20 cellular contexts compared by ENCODE assay signal in genomic region chr10:17578603-17579002, GRCh38. TPM values are rescaled to one million over a fixed set of nuclear protein-coding genes. Genes with fewer than 3 reads are reported as not detected.
"Had no signal": no experiment of that assay in that cellular context is flagged by ENCODE, and none has a peak within 500 bp of the region (broad histone marks: within the 10 kb centered on the region; RNA-seq: fewer than 3 reads in every experiment).

No MANE protein-coding gene starts in this region.

- H3K27ac ChIP-seq: adrenal gland, left lung, prostate gland, sigmoid colon, stomach, testis, upper lobe of left lung had no signal

- H3K4me1 ChIP-seq: adrenal gland, left lung, prostate gland, sigmoid colon, stomach, testis, upper lobe of left lung had no signal

- H3K27ac Mint-ChIP-seq: activated CD8-positive, alpha-beta T cell treated with anti-CD3 and anti-CD28 coated beads, Interleukin-2, amount 10 ng/mL, durations not matched to agents 7 days and 5 days; activated naive CD4-positive, alpha-beta T cell treated with anti-CD3 and anti-CD28 coated beads, Interleukin-2, amount 50 U/mL, for 24 hours; WTC11 had no signal

- H3K4me3 ChIP-seq: adrenal gland, left lung, prostate gland, sigmoid colon, stomach, testis, upper lobe of left lung had no signal

- ATAC-seq: activated CD8-positive, alpha-beta T cell treated with anti-CD3 and anti-CD28 coated beads, Interleukin-2, amount 10 ng/mL, durations not matched to agents 7 days and 5 days; left lung; natural killer cell treated with Interleukin-12 subunit alpha and Interleukin-12 subunit beta and Interleukin-15 and Interleukin-18, amount 100 ng/mL, for 72 hours; SK-N-SH treated with all-trans-retinoic acid at 6 μM for 48 hours; WTC11 had no signal

- H3K36me3 Mint-ChIP-seq: activated naive CD4-positive, alpha-beta T cell treated with anti-CD3 and anti-CD28 coated beads, Interleukin-2, amount 50 U/mL, for 24 hours; natural killer cell treated with Interleukin-12 subunit alpha and Interleukin-12 subunit beta and Interleukin-15 and Interleukin-18, amount 100 ng/mL, for 72 hours; WTC11 had no signal

- H3K27me3 Mint-ChIP-seq: activated naive CD4-positive, alpha-beta T cell treated with anti-CD3 and anti-CD28 coated beads, Interleukin-2, amount 50 U/mL, for 24 hours had no signal

- DNase-seq: activated CD4-positive, alpha-beta T cell treated with anti-CD3 and anti-CD28 coated beads for 48 hours; activated CD8-positive, alpha-beta memory T cell treated with anti-CD3 and anti-CD28 coated beads, Interleukin-2, amount 50 U/mL, for 4 hours; activated CD8-positive, alpha-beta T cell treated with anti-CD3 and anti-CD28 coated beads, Interleukin-2, amount 10 ng/mL, durations not matched to agents 7 days and 5 days; activated effector memory CD4-positive, alpha-beta T cell treated with anti-CD3 and anti-CD28 coated beads, Interleukin-2, amount 50 U/mL, for 16 hours; activated T-cell treated with anti-CD3 and anti-CD28 coated beads, Interleukin-2, amount 50 U/mL, for 48 hours; adrenal gland; foreskin fibroblast; islet precursor cell; left lung; sigmoid colon; stimulated activated CD4-positive, alpha-beta T cell treated with anti-CD3 and anti-CD28 coated beads, Interleukin-1b, Interleukin-23, amount 100 ng/mL, for 48 hours; stomach; testis; upper lobe of left lung had no signal

- H3K36me3 ChIP-seq: adrenal gland, left lung, prostate gland, sigmoid colon, stomach, upper lobe of left lung had no signal

- H3K9me3 ChIP-seq: adrenal gland, left lung, prostate gland, sigmoid colon, stomach, testis, upper lobe of left lung had no signal

- H3K9me3 Mint-ChIP-seq: activated naive CD4-positive, alpha-beta T cell treated with anti-CD3 and anti-CD28 coated beads, Interleukin-2, amount 50 U/mL, for 24 hours had no signal

- H3K27me3 ChIP-seq: adrenal gland, left lung, sigmoid colon, stomach, testis, upper lobe of left lung had no signal

- H3K4me1 Mint-ChIP-seq: activated naive CD4-positive, alpha-beta T cell treated with anti-CD3 and anti-CD28 coated beads, Interleukin-2, amount 50 U/mL, for 24 hours; WTC11 had no signal

- H3K4me3 Mint-ChIP-seq: activated CD8-positive, alpha-beta T cell treated with anti-CD3 and anti-CD28 coated beads, Interleukin-2, amount 10 ng/mL, durations not matched to agents 7 days and 5 days; activated naive CD4-positive, alpha-beta T cell treated with anti-CD3 and anti-CD28 coated beads, Interleukin-2, amount 50 U/mL, for 24 hours; natural killer cell treated with Interleukin-12 subunit alpha and Interleukin-12 subunit beta and Interleukin-15 and Interleukin-18, amount 100 ng/mL, for 72 hours; WTC11 had no signal

RNA-seq across cellular contexts. Expression of gene HACD1, which starts 38.6 kb away (rescaled TPM):
- total RNA-seq: T-helper 1 cell treated with Interleukin-12 subunit alpha and Interleukin-12 subunit beta and Interleukin-4 antibody, amounts not matched to agents 30 ng/mL and 1 ng/mL, for 36 hours had no signal
